Comparison of ENCODE assay signal across 8 cellular contexts in genomic region chr1:155273134-155273982, GRCh38. TPM values are rescaled to one million over a fixed set of nuclear protein-coding genes. Genes with fewer than 3 reads are reported as not detected.
DNase-seq lines count a peak whose midpoint lies in the region; ATAC-seq and TF ChIP-seq lines count a peak whose summit lies in the region.

Gene CLK2, minus strand, starts transcription at chr1:155273504. Its CDS starts 2,527 bp downstream, at chr1:155270977.

- H3K23ac ChIP-seq in trophoblast cell (ENCODE audit: low read length), result peak within 1 kb of the TSS; percentile 52

- peak; percentile 85 to 97 for TF ChIP-seq EP300 in tibial nerve (IDR thresholded peaks at IDR 0.05)

- ATAC-seq in HG02798 (IDR thresholded peaks at IDR 0.05; ENCODE audit: poor library complexity, unreplicated experiment) (peak; percentile 88), Right ventricle myocardium superior (ENCODE audit: poor library complexity) (peak; percentile 92)
- ATAC-seq in activated naive CD8-positive, alpha-beta T cell treated with anti-CD3 and anti-CD28 coated beads, Interleukin-2, amount 50 U/mL, for 24 hours, result peak; percentile 91

- peak within 1 kb of the TSS; percentile 89 for H3K4ac ChIP-seq in trophoblast cell (ENCODE audit: low read depth, low read length)

- peak within 1 kb of the TSS; percentile 93 for H3K9ac ChIP-seq in trophoblast cell (ENCODE audit: low read length)

- peaks cover 17 to 24% of the 10 kb centered on the region in 2 experiments for H3K36me3 ChIP-seq in trophoblast cell (ENCODE audit: control insufficient read depth in 1 of 2, insufficient read depth in 2 of 2, low read length in 2 of 2)
- peaks cover 6 to 35% (median 21%) of the 10 kb centered on the region in 3 donors for H3K36me3 ChIP-seq in tibial nerve

- H2BK5ac ChIP-seq in trophoblast cell (ENCODE audit: low read depth, low read length, poor library complexity), result peak within 1 kb of the TSS; percentile 70

- peak within 1 kb of the TSS; percentile 97 for H3K4me3 Mint-ChIP-seq in activated naive CD8-positive, alpha-beta T cell treated with anti-CD3 and anti-CD28 coated beads, Interleukin-2, amount 50 U/mL, for 24 hours

- DNase-seq in NCI-H1436 treated with DMSO at 0.1 percent for 48 hours (lab: John Stamatoyannopoulos, UW) (peak; percentile 84), T follicular helper cell (ENCODE audit: low read depth) (peak; percentile 91), Right ventricle myocardium superior (peak; percentile 98), trophoblast cell (peak; percentile 95 to 96), tibial nerve (ENCODE audit: low spot score in 2 of 2) (peak; percentile 87)
- peak; percentile 99 for DNase-seq in activated naive CD8-positive, alpha-beta T cell treated with anti-CD3 and anti-CD28 coated beads, Interleukin-2, amount 50 U/mL, for 24 hours

- no peak within 1 kb of the TSS for H2BK12ac ChIP-seq in trophoblast cell (ENCODE audit: low read length)

- H3K27me3 ChIP-seq in trophoblast cell (ENCODE audit: insufficient read depth, low read length) (no peaks in the 10 kb centered on the region), tibial nerve (no peaks in the 10 kb centered on the region)

- peaks cover 10% of the 10 kb centered on the region for H3K79me2 ChIP-seq in trophoblast cell (ENCODE audit: control insufficient read depth, insufficient read depth, low read length, poor library complexity)

- peaks cover 42% of the 10 kb centered on the region for H3K4me1 Mint-ChIP-seq in activated naive CD8-positive, alpha-beta T cell treated with anti-CD3 and anti-CD28 coated beads, Interleukin-2, amount 50 U/mL, for 24 hours

- H4K91ac ChIP-seq in trophoblast cell (ENCODE audit: low read depth, low read length), result peak within 1 kb of the TSS; percentile 79

- H3K14ac ChIP-seq in trophoblast cell (ENCODE audit: low read length), result peak within 1 kb of the TSS; percentile 87

- H3K27ac ChIP-seq in trophoblast cell (ENCODE audit: low read depth, low read length) (peak within 1 kb of the TSS; percentile 89), tibial nerve (peak within 1 kb of the TSS; percentile 94 to 98 (median 95))

- WGBS in trophoblast cell (ENCODE audit: extremely low coverage, insufficient coverage, insufficient read length), result no CpG with 5 or more reads among the region's 77 CpGs
- 0% methylated on average over 35 to 57 of the region's 77 CpGs for WGBS in tibial nerve, 2 donors

- TF ChIP-seq CTCF in GM12875 (IDR thresholded peaks at IDR 0.05; ENCODE audit: borderline replicate concordance, insufficient read depth, low read depth, low read length), result no peak
- peak in 1 of 5 experiments; percentile 28 for TF ChIP-seq CTCF in tibial nerve (IDR thresholded peaks at IDR 0.05)

- peak within 1 kb of the TSS; percentile 92 for H3K27ac Mint-ChIP-seq in activated naive CD8-positive, alpha-beta T cell treated with anti-CD3 and anti-CD28 coated beads, Interleukin-2, amount 50 U/mL, for 24 hours

- peaks cover 37% of the 10 kb centered on the region for H3K36me3 Mint-ChIP-seq in activated naive CD8-positive, alpha-beta T cell treated with anti-CD3 and anti-CD28 coated beads, Interleukin-2, amount 50 U/mL, for 24 hours (ENCODE audit: low read depth)

- H3K4me3 ChIP-seq in GM12875 (ENCODE audit: low read depth, low read length) (peak within 1 kb of the TSS; percentile 87), trophoblast cell (ENCODE audit: low read depth, low read length) (peak within 1 kb of the TSS; percentile 89), tibial nerve (peak within 1 kb of the TSS; percentile 60 to 89 (median 80))

- no peak within 1 kb of the TSS for H2AK5ac ChIP-seq in trophoblast cell (ENCODE audit: low read length)

- H3K9me3 Mint-ChIP-seq in activated naive CD8-positive, alpha-beta T cell treated with anti-CD3 and anti-CD28 coated beads, Interleukin-2, amount 50 U/mL, for 24 hours, result no peaks in the 10 kb centered on the region

- H3K4me2 ChIP-seq in trophoblast cell (ENCODE audit: low read length), result peak within 1 kb of the TSS; percentile 90

- H3K9me3 ChIP-seq in trophoblast cell (ENCODE audit: insufficient read depth, low read depth, low read length) (no peaks in the 10 kb centered on the region), tibial nerve (no peaks in the 10 kb centered on the region)

- peak; percentile 49 to 74 for TF ChIP-seq POLR2A in tibial nerve (IDR thresholded peaks at IDR 0.05)

- peaks cover 13% of the 10 kb centered on the region for H3K79me1 ChIP-seq in trophoblast cell (ENCODE audit: low read length)

- H2AFZ ChIP-seq in trophoblast cell (ENCODE audit: insufficient read depth, low read length, poor library complexity), result peak within 1 kb of the TSS; percentile 53

- H3K18ac ChIP-seq in trophoblast cell (ENCODE audit: low read length), result peak within 1 kb of the TSS; percentile 70

- intact Hi-C loops in Right ventricle myocardium superior (cut with DNase I), result no loop called here

- H4K12ac ChIP-seq in trophoblast cell (ENCODE audit: low read depth, low read length), result peak within 1 kb of the TSS; percentile 83

- peak within 1 kb of the TSS; percentile 67 for H2BK120ac ChIP-seq in trophoblast cell (ENCODE audit: insufficient read depth, low read length, poor library complexity)

- H3K27me3 Mint-ChIP-seq in activated naive CD8-positive, alpha-beta T cell treated with anti-CD3 and anti-CD28 coated beads, Interleukin-2, amount 50 U/mL, for 24 hours, result no peaks in the 10 kb centered on the region

- peak within 1 kb of the TSS; percentile 83 for H4K8ac ChIP-seq in trophoblast cell (ENCODE audit: low read depth, low read length)

- peaks cover 12 to 17% of the 10 kb centered on the region in 2 experiments for H3K4me1 ChIP-seq in trophoblast cell (ENCODE audit: control insufficient read depth in 1 of 2, insufficient read depth in 2 of 2, low read length in 2 of 2)
- H3K4me1 ChIP-seq in tibial nerve, result peaks cover 0 to 50% (median 28%) of the 10 kb centered on the region in 4 donors

RNA-seq across cellular contexts. Expression of gene CLK2, which starts in this region (rescaled TPM):
- total RNA-seq in Right ventricle myocardium superior (18.5 TPM), tibial nerve (10 to 100 TPM; 41.0 to 70.6 (median 52.3) TPM)
- 48.9 and 52.4 TPM in 2 replicates for polyA plus RNA-seq in trophoblast cell (2013)

Comparison
In these comparisons a context has a peak if more than half of its experiments do, and no peak if none do; other contexts are left out.
1. Peak in every context shown above with its lines: DNase-seq, ATAC-seq, H3K4me3 ChIP-seq and H3K27ac ChIP-seq.